Comparison of ENCODE assay signal across 18 cellular contexts in genomic region chr1:244439391-244440032, GRCh38. TPM values are rescaled to one million over a fixed set of nuclear protein-coding genes. Genes with fewer than 3 reads are reported as not detected.
DNase-seq lines count a peak whose midpoint lies in the region; ATAC-seq, FAIRE-seq and TF ChIP-seq lines count a peak whose summit lies in the region.
"Had no signal": no experiment of that assay in that cellular context is flagged by ENCODE, and none has a peak within 500 bp of the region (broad histone marks: within the 10 kb centered on the region; RNA-seq: fewer than 3 reads in every experiment).

No MANE protein-coding gene starts in this region.

- in situ Hi-C loops in transverse colon (cut with MboI; ENCODE audit: low pct_ligation_motif_present in 1 of 4, low pct_unique_long_range_greater_than_20kb in 1 of 4, low sequenced_read_pairs in 3 of 4), result no loop called here

- FAIRE-seq in keratinocyte (lab: Jason Lieb, UNC), result peak; percentile 20

- TF ChIP-seq EP300 in transverse colon (IDR thresholded peaks at IDR 0.05; ENCODE audit: low read depth), result no peak

- no peak for TF ChIP-seq CTCF in WTC11 (IDR thresholded peaks at IDR 0.05)
- no peak for TF ChIP-seq CTCF in keratinocyte (optimal IDR thresholded peaks at IDR 0.05 in 1 of 3, IDR thresholded peaks at IDR 0.05 in 1 of 3, conservative IDR thresholded peaks at IDR 0.05 in 1 of 3; ENCODE audit: extremely low read depth in 1 of 3, insufficient read depth in 2 of 3, low read length in 3 of 3)
- TF ChIP-seq CTCF in transverse colon (IDR thresholded peaks at IDR 0.05), result no peak
- no peak for TF ChIP-seq CTCF in OCI-LY7 (conservative IDR thresholded peaks at IDR 0.05; ENCODE audit: low read length)

- no peaks in the 10 kb centered on the region for H3K27me3 ChIP-seq in keratinocyte (ENCODE audit: control insufficient read depth, extremely low read depth, insufficient read depth, low read length)
- H3K27me3 ChIP-seq in transverse colon, result no peaks in the 10 kb centered on the region
- H3K27me3 ChIP-seq: ovary, tibial nerve had no signal

- no peak for DNase-seq in left ventricle myocardium superior
- DNase-seq in Right ventricle myocardium inferior (ENCODE audit: missing footprints), result no peak
- peak; percentile 37 for DNase-seq in WTC11 (ENCODE audit: low spot score)
- no peak for DNase-seq in keratinocyte (ENCODE audit: low read depth, low spot score)
- DNase-seq in transverse colon, result peak; percentile 65
- DNase-seq in COLO829 (ENCODE audit: low spot score), result no peak
- no peak for DNase-seq in posterior cingulate gyrus
- no peak for DNase-seq in OCI-LY7 (ENCODE audit: low spot score)
- DNase-seq: activated CD4-positive, alpha-beta T cell treated with anti-CD3 and anti-CD28 coated beads for 48 hours; activated T-cell treated with anti-CD3 and anti-CD28 coated beads, Interleukin-2, amount 50 U/mL, for 1 hour; cortex of kidney; DND-41; NCI-H1092 treated with DMSO at 0.1 percent for 48 hours; NCI-H446; ovary; PC-3 had no signal

- H3K4me1 Mint-ChIP-seq in WTC11, result peaks cover 24% of the 10 kb centered on the region

- dilution Hi-C loops in keratinocyte (cut with MboI; ENCODE audit: extremely low pct_ligation_motif_present, low sequenced_read_pairs), result no loop called here

- H3K4me1 ChIP-seq in keratinocyte (ENCODE audit: control insufficient read depth, extremely low read depth, insufficient read depth, low read length) (peaks cover 37% of the 10 kb centered on the region), transverse colon (peaks cover 4 to 20% (median 10%) of the 10 kb centered on the region in 4 donors), OCI-LY7 (ENCODE audit: insufficient read depth, low read length, poor library complexity, severe bottlenecking) (no peaks in the 10 kb centered on the region)

- H3K79me2 ChIP-seq in keratinocyte (ENCODE audit: control insufficient read depth, insufficient read depth, low read length) (peaks cover 57% of the 10 kb centered on the region), OCI-LY7 (ENCODE audit: insufficient read depth, low read depth, low read length) (peaks cover 64% of the 10 kb centered on the region)

- TF ChIP-seq POLR2A in transverse colon (IDR thresholded peaks at IDR 0.05), result no peak

- no peak overlapping the region for H3K9ac ChIP-seq in keratinocyte (ENCODE audit: control insufficient read depth, extremely low read depth, insufficient read depth, low read length)

- CTCF ChIA-PET in WTC11 (lab: Charles Lee) (no interaction called here), OCI-LY7 (lab: Charles Lee; ENCODE audit: unreplicated experiment) (no interaction called here)

- ATAC-seq in left ventricle myocardium superior, result peak; percentile 23
- ATAC-seq in Right ventricle myocardium inferior, result no peak
- peak; percentile 97 for ATAC-seq in WTC11
- ATAC-seq: PC-3 had no signal

- H3K9me3 Mint-ChIP-seq in WTC11, result no peaks in the 10 kb centered on the region
- H3K9me3 Mint-ChIP-seq: T-helper 1 cell treated with Interleukin-12 subunit alpha and Interleukin-12 subunit beta and Interleukin-4 antibody, amounts not matched to agents 30 μg/mL and 1 μg/mL, for 36 hours had no signal

- H3K27ac Mint-ChIP-seq in WTC11, result peak overlapping the region; percentile 73
- H3K27ac Mint-ChIP-seq: T-helper 1 cell treated with Interleukin-12 subunit alpha and Interleukin-12 subunit beta and Interleukin-4 antibody, amounts not matched to agents 30 μg/mL and 1 μg/mL, for 36 hours had no signal

- H4K20me1 ChIP-seq in keratinocyte (ENCODE audit: control insufficient read depth, extremely low read depth, insufficient read depth, low read length), result no peaks in the 10 kb centered on the region
- no peaks in the 10 kb centered on the region; the same call in 1 of the 2 replicates for H4K20me1 ChIP-seq in OCI-LY7 (ENCODE audit: insufficient read depth, low read length)

- no peak overlapping the region for H3K4me3 Mint-ChIP-seq in WTC11
- H3K4me3 Mint-ChIP-seq: T-helper 1 cell treated with Interleukin-12 subunit alpha and Interleukin-12 subunit beta and Interleukin-4 antibody, amounts not matched to agents 30 μg/mL and 1 μg/mL, for 36 hours had no signal

- H3K36me3 Mint-ChIP-seq in WTC11, result peaks cover 25% of the 10 kb centered on the region

- H2AFZ ChIP-seq in keratinocyte (ENCODE audit: control insufficient read depth, low read length) (no peak overlapping the region), OCI-LY7 (ENCODE audit: low read length) (no peak overlapping the region)

- 74% methylated on average over 8 of the region's 8 CpGs; no CpG with 5 or more reads in 1 of the 2 donors for WGBS in transverse colon (ENCODE audit: low coverage in 1 of 2), 2 donors

- intact Hi-C loops in left ventricle myocardium superior (cut with micrococcal nuclease), result no loop called here
- intact Hi-C loops in Right ventricle myocardium inferior (cut with DNase I), result no loop called here
- intact Hi-C loops in transverse colon (cut with DNase I; ENCODE audit: low total_unique reads), result no loop called here
- intact Hi-C loops in posterior cingulate gyrus (cut with DNase I), result no loop called here
- intact Hi-C loops in OCI-LY7 (cut with micrococcal nuclease; ENCODE audit: unreplicated experiment), result loop anchor here (5.0 kb wide), 1 partner anchor 1177 kb away; no protein-coding TSS in a partner anchor

- no peaks in the 10 kb centered on the region for H3K9me2 ChIP-seq in OCI-LY7 (ENCODE audit: insufficient read depth, low read length)

- BruUV-seq in OCI-LY7 (replicated peaks; lab: Mats Ljungman, UMichigan), result no TSS peak

- POLR2A ChIA-PET in WTC11 (lab: Charles Lee) (no interaction called here), OCI-LY7 (lab: Charles Lee) (no interaction called here)

- H3K36me3 ChIP-seq in keratinocyte (ENCODE audit: control insufficient read depth in 2 of 2, extremely low read depth in 1 of 2, insufficient read depth in 2 of 2, low read length in 2 of 2), result peaks cover 2 to 6% of the 10 kb centered on the region in 2 experiments
- peaks cover 0 to 3% (median under 1%) of the 10 kb centered on the region in 4 donors for H3K36me3 ChIP-seq in transverse colon
- H3K36me3 ChIP-seq in OCI-LY7 (ENCODE audit: insufficient read depth, low read length), result peaks cover 55% of the 10 kb centered on the region
- H3K36me3 ChIP-seq: ovary had no signal

- H3K27me3 Mint-ChIP-seq in WTC11 (ENCODE audit: low read depth), result no peaks in the 10 kb centered on the region

- H3K9me3 ChIP-seq in keratinocyte (ENCODE audit: control insufficient read depth, low read depth, low read length) (no peaks in the 10 kb centered on the region), transverse colon (no peaks in the 10 kb centered on the region), OCI-LY7 (ENCODE audit: low read length) (no peaks in the 10 kb centered on the region)
- H3K9me3 ChIP-seq: ovary, tibial nerve had no signal

- no peak overlapping the region for H3K4me3 ChIP-seq in keratinocyte (ENCODE audit: control insufficient read depth in 2 of 3, extremely low read depth in 1 of 3, insufficient read depth in 2 of 3, low read depth in 1 of 3, low read length in 3 of 3)
- H3K4me3 ChIP-seq in transverse colon, result no peak overlapping the region
- no peak overlapping the region for H3K4me3 ChIP-seq in OCI-LY7 (ENCODE audit: low read depth, low read length, poor library complexity, severe bottlenecking)
- H3K4me3 ChIP-seq: ovary, tibial nerve had no signal

- H3K4me2 ChIP-seq in keratinocyte (ENCODE audit: control insufficient read depth, extremely low read depth, insufficient read depth, low read depth, low read length), result no peak overlapping the region
- H3K4me2 ChIP-seq in OCI-LY7 (ENCODE audit: low read length), result no peak overlapping the region

- no peak overlapping the region for H3K27ac ChIP-seq in keratinocyte (ENCODE audit: control insufficient read depth, insufficient read depth, low read length)
- peak overlapping the region in 1 of 4 donors; percentile 5 for H3K27ac ChIP-seq in transverse colon
- no peak overlapping the region for H3K27ac ChIP-seq in OCI-LY7 (ENCODE audit: low read depth, low read length, poor library complexity, severe bottlenecking)
- H3K27ac ChIP-seq: ovary, tibial nerve had no signal

- H3K9me1 ChIP-seq in keratinocyte (ENCODE audit: control insufficient read depth, extremely low read depth, insufficient read depth, low read length), result no peaks in the 10 kb centered on the region

RNA-seq across cellular contexts. Expression of gene ADSS2, which starts 12.2 kb away (rescaled TPM):
- total RNA-seq in left ventricle myocardium superior (5.1 TPM), Right ventricle myocardium inferior (5.5 TPM), WTC11 (2021) (72.4 to 82.8 TPM (median 73.4 TPM) in 3 replicates), transverse colon (10 to 100 TPM; 13.7 to 47.0 (median 27.3) TPM), OCI-LY7 (2022) (49.0 and 54.6 TPM in 2 replicates)
- 26.0 to 53.5 TPM (median 30.0 TPM) in 3 replicates for polyA plus RNA-seq in keratinocyte
- polyA plus RNA-seq in keratinocyte (2011; ENCODE audit: low read depth), result 46.3 TPM
- polyA plus RNA-seq in keratinocyte (2011; cell fraction: cytosol; rRNA removed), result 29.6 and 42.4 TPM in 2 replicates
- 22.5 and 36.5 TPM in 2 replicates for polyA plus RNA-seq in keratinocyte (2011; cell fraction: nucleus; rRNA removed)
- 32.3 TPM in 2 replicates for polyA plus RNA-seq in keratinocyte (2012; ENCODE audit: low replicate concordance)
- polyA minus RNA-seq in keratinocyte, result 2.1 to 21.5 TPM (median 9.4 TPM) in 3 replicates
- polyA minus RNA-seq in keratinocyte (2011; cell fraction: cytosol; rRNA and poly(A)+ RNA removed), result 22.6 TPM
- polyA minus RNA-seq in keratinocyte (2011; cell fraction: nucleus; rRNA and poly(A)+ RNA removed), result 20.2 and 27.1 TPM in 2 replicates
- 35.2 and 36.5 TPM in 2 replicates for total RNA-seq in OCI-LY7 (2014; rRNA removed; shearing (Covaris generic))

RNA-seq across cellular contexts. Expression of gene CATSPERE, which starts 21.6 kb away (rescaled TPM):
- total RNA-seq in left ventricle myocardium superior (0.50 TPM), Right ventricle myocardium inferior (0.54 TPM), WTC11 (2021) (0.30 to 0.66 TPM (median 0.46 TPM) in 3 replicates), transverse colon (1 to 10 TPM in 1 of 4 donors, under 1 TPM in 1, not detected in 2; 0.55 to 2.7 TPM), OCI-LY7 (2022) (0.79 and 1.1 TPM in 2 replicates)
- 0.12 to 0.64 TPM (median 0.42 TPM) in 3 replicates for polyA plus RNA-seq in keratinocyte
- polyA plus RNA-seq in keratinocyte (2011; ENCODE audit: low read depth), result not detected
- polyA plus RNA-seq in keratinocyte (2011; cell fraction: cytosol; rRNA removed), result 0.06 and 0.32 TPM in 2 replicates
- 1.3 and 2.2 TPM in 2 replicates for polyA plus RNA-seq in keratinocyte (2011; cell fraction: nucleus; rRNA removed)
- polyA plus RNA-seq in keratinocyte (2012; ENCODE audit: low replicate concordance), result 0.22 and 0.27 TPM in 2 replicates
- 0.56 to 2.6 TPM in 2 of 3 replicates, not detected in the other for polyA minus RNA-seq in keratinocyte
- not detected for polyA minus RNA-seq in keratinocyte (2011; cell fraction: cytosol; rRNA and poly(A)+ RNA removed)
- 1.1 and 3.0 TPM in 2 replicates for polyA minus RNA-seq in keratinocyte (2011; cell fraction: nucleus; rRNA and poly(A)+ RNA removed)
- total RNA-seq in OCI-LY7 (2014; rRNA removed; shearing (Covaris generic)), result 0.41 TPM in 1 of 2 replicates, not detected in the other
- total RNA-seq: PC-3 had no signal

Comparison
In these comparisons a context has a peak if more than half of its experiments do, and no peak if none do; other contexts are left out.
1. DNase-seq: peak in WTC11 (single experiment) and transverse colon (single experiment); none in left ventricle myocardium superior (single experiment), Right ventricle myocardium inferior (single experiment), keratinocyte (single experiment), COLO829 (single experiment), posterior cingulate gyrus (0 of 10) and OCI-LY7 (single experiment).